In genomic region chr11:128981254-128981653, GRCh38 we compare ENCODE assay signal across 26 cellular contexts. TPM values are rescaled to one million over a fixed set of nuclear protein-coding genes. Genes with fewer than 3 reads are reported as not detected.
DNase-seq lines count a peak whose midpoint lies in the region; ATAC-seq and TF ChIP-seq lines count a peak whose summit lies in the region.
"Had no signal": no experiment of that assay in that cellular context is flagged by ENCODE, and none has a peak within 500 bp of the region (broad histone marks: within the 10 kb centered on the region; RNA-seq: fewer than 3 reads in every experiment).

No MANE protein-coding gene starts in this region.

- no peaks in the 10 kb centered on the region for H3K79me1 ChIP-seq in mesenchymal stem cell (replicated peaks; ENCODE audit: low read length, poor library complexity, severe bottlenecking)

- no peak overlapping the region for H3K18ac ChIP-seq in mesenchymal stem cell (ENCODE audit: low read depth in 1 of 2, low read length in 2 of 2)

- H2BK15ac ChIP-seq in mesenchymal stem cell (ENCODE audit: low read depth, poor library complexity, severe bottlenecking) = no peak overlapping the region

- no peak overlapping the region for H2BK12ac ChIP-seq in mesenchymal stem cell (ENCODE audit: low read length in 2 of 2)

- no peak overlapping the region for H2AK5ac ChIP-seq in mesenchymal stem cell (ENCODE audit: low read length, severe bottlenecking)

- no peak overlapping the region for H3K27ac ChIP-seq in RWPE2 (ENCODE audit: poor library complexity, severe bottlenecking)
- no peak overlapping the region for H3K27ac ChIP-seq in mesenchymal stem cell (ENCODE audit: low read length, poor library complexity, severe bottlenecking)

- no peak for TF ChIP-seq CTCF in RWPE2 (IDR thresholded peaks at IDR 0.05; ENCODE audit: poor library complexity, severe bottlenecking)
- no peak for TF ChIP-seq CTCF in epithelial cell of esophagus (IDR thresholded peaks at IDR 0.05; ENCODE audit: insufficient read depth, low read depth, low read length, missing control alignments)

- no peak overlapping the region for H2BK120ac ChIP-seq in mesenchymal stem cell (ENCODE audit: low read depth, low read length)

- H3K4me3 ChIP-seq in RWPE2 (ENCODE audit: severe bottlenecking) (no peak overlapping the region), epithelial cell of esophagus (ENCODE audit: low read length) (no peak overlapping the region), mesenchymal stem cell (ENCODE audit: insufficient read depth in 1 of 2, low read depth in 1 of 2, low read length in 2 of 2) (no peak overlapping the region)

- H2AFZ ChIP-seq in mesenchymal stem cell (ENCODE audit: low read depth, low read length) = no peak overlapping the region

- DNase-seq in HCEC 1CT = peak; percentile 7
- DNase-seq in RWPE2 (ENCODE audit: low spot score) = no peak
- DNase-seq in epithelial cell of esophagus (ENCODE audit: low read depth) = peak; percentile 86
- peak; percentile 18 for DNase-seq in mesenchymal stem cell
- no peak for DNase-seq in NCI-H82 treated with DMSO at 0.1 percent for 48 hours (lab: John Stamatoyannopoulos, UW; ENCODE audit: unreplicated experiment)
- DNase-seq: C1 segment of cervical spinal cord; Caco-2; CD8-positive, alpha-beta T cell; DMS 273 treated with DMSO at 0.1 percent for 48 hours; DMS79; EL; H7; HFFc6; IMR-90; KG1; MM.1S; NCI-H1694; NCI-H2029 treated with DMSO at 0.1 percent for 48 hours; NCI-H446 treated with DMSO at 0.1 percent for 48 hours; NCI-H526; NCI-H82; SIG-M5; SK-N-SH; SW 1271 had no signal

- H3K36me3 ChIP-seq in RWPE2 (ENCODE audit: low read depth) (peaks cover 44% of the 10 kb centered on the region), mesenchymal stem cell (ENCODE audit: control insufficient read depth in 1 of 2, insufficient read depth in 2 of 2, low read depth in 1 of 2, low read length in 2 of 2) (peaks cover 0 to 59% of the 10 kb centered on the region in 2 experiments)

- ATAC-seq in RWPE2 (ENCODE audit: low read depth) (peak; percentile 87), GM21786 (IDR thresholded peaks at IDR 0.05; ENCODE audit: unreplicated experiment) (no peak), GM21423 (IDR thresholded peaks at IDR 0.05; ENCODE audit: unreplicated experiment) (no peak)
- ATAC-seq: CD8-positive, alpha-beta T cell had no signal

- no peak overlapping the region for H3K14ac ChIP-seq in mesenchymal stem cell (ENCODE audit: low read length in 2 of 2)

- H3K27me3 ChIP-seq in RWPE2 (ENCODE audit: insufficient read depth, poor library complexity, severe bottlenecking) (no peaks in the 10 kb centered on the region), mesenchymal stem cell (ENCODE audit: control insufficient read depth in 1 of 2, insufficient read depth in 1 of 2, low read length in 2 of 2) (no peaks in the 10 kb centered on the region)

- no peak overlapping the region for H3K4ac ChIP-seq in mesenchymal stem cell (ENCODE audit: low read depth in 1 of 2, low read length in 2 of 2)

- no peak overlapping the region for H3K9ac ChIP-seq in mesenchymal stem cell (ENCODE audit: low read length)
- H3K9ac ChIP-seq: SK-N-SH had no signal

- H4K8ac ChIP-seq in mesenchymal stem cell (ENCODE audit: low read length) = no peak overlapping the region

- H4K91ac ChIP-seq in mesenchymal stem cell (ENCODE audit: low read length) = no peak overlapping the region

- 75% methylated on average over 6 of the region's 7 CpGs for WGBS in mesenchymal stem cell

- H3K4me1 ChIP-seq in RWPE2 (ENCODE audit: insufficient read depth, poor library complexity, severe bottlenecking) = no peaks in the 10 kb centered on the region
- H3K4me1 ChIP-seq in mesenchymal stem cell (ENCODE audit: control insufficient read depth, insufficient read depth, low read depth, low read length) = no peaks in the 10 kb centered on the region
- H3K4me1 ChIP-seq: Caco-2 had no signal

- H3K9me3 ChIP-seq in RWPE2 (ENCODE audit: severe bottlenecking) (no peaks in the 10 kb centered on the region), mesenchymal stem cell (ENCODE audit: control insufficient read depth, low read length) (no peaks in the 10 kb centered on the region)
- H3K9me3 ChIP-seq: Caco-2, SK-N-SH had no signal

- no peak overlapping the region for H3K23ac ChIP-seq in mesenchymal stem cell (ENCODE audit: low read length in 2 of 2)

- H3K4me2 ChIP-seq in mesenchymal stem cell (ENCODE audit: low read length, poor library complexity, severe bottlenecking) = no peak overlapping the region
- H3K4me2 ChIP-seq: SK-N-SH had no signal

- H2BK5ac ChIP-seq in mesenchymal stem cell (ENCODE audit: low read depth, low read length, poor library complexity, severe bottlenecking) = no peak overlapping the region

RNA-seq across cellular contexts. Expression of gene TP53AIP1, which starts 38.6 kb away (rescaled TPM):
- polyA plus RNA-seq in mesenchymal stem cell (2013, experiment 1 of 2) = not detected
- polyA plus RNA-seq in mesenchymal stem cell (2013, experiment 2 of 2) = not detected
- polyA plus RNA-seq: IMR-90 had no signal

Comparison
In these comparisons a context has a peak if more than half of its experiments do, and no peak if none do; other contexts are left out.
1. DNase-seq: peak in HCEC 1CT (single experiment), epithelial cell of esophagus (single experiment) and mesenchymal stem cell (single experiment); none in RWPE2 (single experiment) and NCI-H82 treated with DMSO at 0.1 percent for 48 hours (single experiment).